8 cellular contexts compared by ENCODE assay signal in genomic region chr20:43458422-43458924, GRCh38. TPM values are rescaled to one million over a fixed set of nuclear protein-coding genes. Genes with fewer than 3 reads are reported as not detected.
DNase-seq lines count a peak whose midpoint lies in the region; ATAC-seq and TF ChIP-seq lines count a peak whose summit lies in the region.

No MANE protein-coding gene starts in this region.

- peaks cover 9% of the 10 kb centered on the region for H3K27me3 Mint-ChIP-seq in activated naive CD8-positive, alpha-beta T cell treated with anti-CD3 and anti-CD28 coated beads, Interleukin-2, amount 10 ng/mL, durations not matched to agents 7 days and 5 days

- POLR2A ChIA-PET in activated naive CD8-positive, alpha-beta T cell treated with anti-CD3 and anti-CD28 coated beads, Interleukin-2, amount 10 ng/mL, durations not matched to agents 7 days and 5 days (lab: Charles Lee) = interaction anchor here (0.5 to 3.1 kb wide), 17 partner anchors 8 to 1840 kb away, joined by 3 to 26 read pairs (median 7); partner anchors contain the start of genes CHD6, IFT52 and L3MBTL1

- H3K9me3 Mint-ChIP-seq in activated naive CD8-positive, alpha-beta T cell treated with anti-CD3 and anti-CD28 coated beads, Interleukin-2, amount 10 ng/mL, durations not matched to agents 7 days and 5 days = no peaks in the 10 kb centered on the region

- H3K27ac ChIP-seq in layer of hippocampus (ENCODE audit: low read depth, low read length) (peak overlapping the region; percentile 99), testis (peak overlapping the region; percentile 100)

- no peaks in the 10 kb centered on the region for H3K36me3 ChIP-seq in testis (ENCODE audit: low read depth, missing control alignments)

- TF ChIP-seq POLR2A in testis (IDR thresholded peaks at IDR 0.05) = no peak

- H3K27ac Mint-ChIP-seq in activated naive CD8-positive, alpha-beta T cell treated with anti-CD3 and anti-CD28 coated beads, Interleukin-2, amount 10 ng/mL, durations not matched to agents 7 days and 5 days = peak overlapping the region; percentile 99

- peaks cover 11% of the 10 kb centered on the region for H3K4me1 ChIP-seq in testis

- no peak for TF ChIP-seq CTCF in testis (IDR thresholded peaks at IDR 0.05)

- peak; percentile 15 for ATAC-seq in HG02763 (IDR thresholded peaks at IDR 0.05; ENCODE audit: unreplicated experiment)
- peak; percentile 10 for ATAC-seq in activated naive CD8-positive, alpha-beta T cell treated with anti-CD3 and anti-CD28 coated beads, Interleukin-2, amount 10 ng/mL, durations not matched to agents 7 days and 5 days (ENCODE audit: low read depth)
- ATAC-seq in HG02938 (IDR thresholded peaks at IDR 0.05; ENCODE audit: unreplicated experiment) = no peak

- no peaks in the 10 kb centered on the region for H3K9me3 ChIP-seq in testis

- DNase-seq in ELR (ENCODE audit: low read depth) (peak; percentile 34), testis (no peak), posterior cingulate gyrus (no peak), NCI-H2029 (lab: John Stamatoyannopoulos, UW) (no peak)
- DNase-seq in activated naive CD8-positive, alpha-beta T cell treated with anti-CD3 and anti-CD28 coated beads, Interleukin-2, amount 10 ng/mL, durations not matched to agents 7 days and 5 days = no peak

- H3K4me1 Mint-ChIP-seq in activated naive CD8-positive, alpha-beta T cell treated with anti-CD3 and anti-CD28 coated beads, Interleukin-2, amount 10 ng/mL, durations not matched to agents 7 days and 5 days = peaks cover 30% of the 10 kb centered on the region

- no peaks in the 10 kb centered on the region for H3K27me3 ChIP-seq in layer of hippocampus (ENCODE audit: control insufficient read depth, insufficient read depth, low read length)
- H3K27me3 ChIP-seq in testis = no peaks in the 10 kb centered on the region

- WGBS in testis, 2 donors = 0 to 1% methylated on average over 12 to 27 of the region's 41 CpGs

- peaks cover 26% of the 10 kb centered on the region for H3K36me3 Mint-ChIP-seq in activated naive CD8-positive, alpha-beta T cell treated with anti-CD3 and anti-CD28 coated beads, Interleukin-2, amount 10 ng/mL, durations not matched to agents 7 days and 5 days

- peak overlapping the region; percentile 98 for H3K4me3 Mint-ChIP-seq in activated naive CD8-positive, alpha-beta T cell treated with anti-CD3 and anti-CD28 coated beads, Interleukin-2, amount 10 ng/mL, durations not matched to agents 7 days and 5 days

- H3K4me3 ChIP-seq in testis = peak overlapping the region; percentile 95 to 99

- intact Hi-C loops in testis (cut with DNase I; ENCODE audit: low total_unique reads) = no loop called here
- intact Hi-C loops in posterior cingulate gyrus (cut with DNase I) = loop anchor here (2.0 to 5.0 kb wide), 2 partner anchors 54 to 132 kb away; partner anchors contain the start of gene IFT52

RNA-seq across cellular contexts. Expression of gene SRSF6, which starts 0.8 kb away (rescaled TPM):
- 100 to 1,000 TPM; 129 to 137 TPM for total RNA-seq in activated naive CD8-positive, alpha-beta T cell treated with anti-CD3 and anti-CD28 coated beads, Interleukin-2, amount 10 ng/mL, durations not matched to agents 7 days and 5 days
- total RNA-seq in testis = 100 to 1,000 TPM in 1 of 2 donors, 10 to 100 TPM in 1; 90.4 to 127 TPM
- 100.0 TPM for polyA plus RNA-seq in testis (ENCODE audit: insufficient read depth, low read depth, low replicate concordance)

RNA-seq across cellular contexts. Expression of gene L3MBTL1, which starts 49.0 kb away (rescaled TPM):
- 10 to 100 TPM; 10.6 to 13.7 TPM for total RNA-seq in activated naive CD8-positive, alpha-beta T cell treated with anti-CD3 and anti-CD28 coated beads, Interleukin-2, amount 10 ng/mL, durations not matched to agents 7 days and 5 days
- 10 to 100 TPM; 64.5 to 68.1 TPM for total RNA-seq in testis
- polyA plus RNA-seq in testis (ENCODE audit: insufficient read depth, low read depth, low replicate concordance) = 16.9 TPM

Comparison
In these comparisons a context has a peak if more than half of its experiments do, and no peak if none do; other contexts are left out.
1. RNA of gene L3MBTL1, which starts 49.0 kb away (total RNA-seq): 64.5 to 68.1 TPM in testis; 10.6 to 13.7 TPM in activated naive CD8-positive, alpha-beta T cell treated with anti-CD3 and anti-CD28 coated beads, Interleukin-2, amount 10 ng/mL, durations not matched to agents 7 days and 5 days; every median in the first group is over 4 times any median in the second.